Comparison of ENCODE assay signal across 8 cellular contexts in the genomic region with DNA sequence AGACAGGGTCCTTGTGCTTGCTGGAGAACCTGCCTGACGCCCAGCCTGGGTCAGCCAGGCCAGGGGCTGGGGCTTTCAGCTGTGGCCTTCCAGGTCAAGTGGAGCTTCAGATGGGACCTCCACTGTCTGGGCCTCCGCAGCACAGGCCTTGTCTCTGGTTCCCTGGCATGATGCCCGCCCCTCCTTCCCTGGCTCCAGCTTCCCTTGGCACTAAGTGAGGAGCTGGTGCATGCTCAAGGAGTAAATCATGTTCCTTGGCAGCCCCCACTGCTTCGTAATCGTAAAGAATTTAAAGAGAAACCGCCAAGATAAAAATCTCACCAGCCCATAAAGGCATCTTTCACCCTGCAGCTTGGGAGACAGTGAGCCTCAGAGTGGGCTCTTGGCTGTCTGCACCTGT. TPM values are rescaled to one million over a fixed set of nuclear protein-coding genes. Genes with fewer than 3 reads are reported as not detected.
DNase-seq lines count a peak whose midpoint lies in the region; ATAC-seq lines count a peak whose summit lies in the region.

No MANE protein-coding gene starts in this region.

- intact Hi-C loops in head of caudate nucleus (cut with DNase I): no loop called here

- no peak for ATAC-seq in HG03378 (IDR thresholded peaks at IDR 0.05; ENCODE audit: unreplicated experiment)

- DNase-seq in C1 segment of cervical spinal cord (lab: John Stamatoyannopoulos, UW): peak in 9 of 14 donors; percentile 2 to 49 (median 18)
- peak; percentile 71 for DNase-seq in T1000 (lab: John Stamatoyannopoulos, UW)
- peak in 30 of 42 donors; percentile 10 to 74 (median 42) for DNase-seq in head of caudate nucleus
- DNase-seq in renal cortical epithelial cell (ENCODE audit: low read depth): peak; percentile 82
- DNase-seq in NCI-H2171 (lab: John Stamatoyannopoulos, UW): no peak
- no peak for DNase-seq in foreskin melanocyte
- DNase-seq in AML-193 (lab: John Stamatoyannopoulos, UW): no peak

RNA-seq across cellular contexts. Expression of a gene that starts 8.9 kb away (rescaled TPM):
- total RNA-seq in renal cortical epithelial cell: 10.2 and 33.5 TPM in 2 replicates

RNA-seq across cellular contexts. Expression of a gene that starts 27.4 kb away (rescaled TPM):
- total RNA-seq in renal cortical epithelial cell: 0.05 TPM in 1 of 2 replicates, not detected in the other

RNA-seq across cellular contexts. Expression of a gene that starts 41.0 kb away (rescaled TPM):
- total RNA-seq in renal cortical epithelial cell: 1.8 TPM in 1 of 2 replicates, not detected in the other

Comparison
In these comparisons a context has a peak if more than half of its experiments do, and no peak if none do; other contexts are left out.
1. DNase-seq: peak in C1 segment of cervical spinal cord (9 of 14), T1000 (single experiment), head of caudate nucleus (30 of 42) and renal cortical epithelial cell (single experiment); none in NCI-H2171 (single experiment), foreskin melanocyte (single experiment) and AML-193 (0 of 2).